In the genomic region with DNA sequence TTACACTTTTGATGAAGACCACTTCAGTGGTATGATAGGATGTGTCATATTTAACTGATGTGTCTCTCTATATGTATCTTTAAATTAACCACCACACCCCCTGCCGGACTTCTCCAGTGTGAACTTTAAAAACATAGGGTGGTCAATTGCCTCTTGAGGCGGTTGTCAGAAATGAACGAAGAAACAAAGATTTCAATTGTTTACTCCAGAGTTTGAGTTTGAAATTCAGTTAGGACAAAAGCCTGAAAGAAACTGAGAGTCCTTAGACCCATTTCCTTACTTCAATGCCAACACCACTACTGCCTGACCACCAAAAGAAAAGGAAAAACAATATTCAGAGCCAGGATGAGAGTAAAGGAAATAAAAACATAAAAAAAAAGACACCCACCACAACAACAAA, we compare ENCODE assay signal across 2 cellular contexts.
TF ChIP-seq lines count a peak whose summit lies in the region.

No MANE protein-coding gene starts in this region.

TF ChIP-seq in GM23338, 12 proteins besides CTCF, POLR2A, EP300 and RAD21:
- TF ChIP-seq, protein P1, sequence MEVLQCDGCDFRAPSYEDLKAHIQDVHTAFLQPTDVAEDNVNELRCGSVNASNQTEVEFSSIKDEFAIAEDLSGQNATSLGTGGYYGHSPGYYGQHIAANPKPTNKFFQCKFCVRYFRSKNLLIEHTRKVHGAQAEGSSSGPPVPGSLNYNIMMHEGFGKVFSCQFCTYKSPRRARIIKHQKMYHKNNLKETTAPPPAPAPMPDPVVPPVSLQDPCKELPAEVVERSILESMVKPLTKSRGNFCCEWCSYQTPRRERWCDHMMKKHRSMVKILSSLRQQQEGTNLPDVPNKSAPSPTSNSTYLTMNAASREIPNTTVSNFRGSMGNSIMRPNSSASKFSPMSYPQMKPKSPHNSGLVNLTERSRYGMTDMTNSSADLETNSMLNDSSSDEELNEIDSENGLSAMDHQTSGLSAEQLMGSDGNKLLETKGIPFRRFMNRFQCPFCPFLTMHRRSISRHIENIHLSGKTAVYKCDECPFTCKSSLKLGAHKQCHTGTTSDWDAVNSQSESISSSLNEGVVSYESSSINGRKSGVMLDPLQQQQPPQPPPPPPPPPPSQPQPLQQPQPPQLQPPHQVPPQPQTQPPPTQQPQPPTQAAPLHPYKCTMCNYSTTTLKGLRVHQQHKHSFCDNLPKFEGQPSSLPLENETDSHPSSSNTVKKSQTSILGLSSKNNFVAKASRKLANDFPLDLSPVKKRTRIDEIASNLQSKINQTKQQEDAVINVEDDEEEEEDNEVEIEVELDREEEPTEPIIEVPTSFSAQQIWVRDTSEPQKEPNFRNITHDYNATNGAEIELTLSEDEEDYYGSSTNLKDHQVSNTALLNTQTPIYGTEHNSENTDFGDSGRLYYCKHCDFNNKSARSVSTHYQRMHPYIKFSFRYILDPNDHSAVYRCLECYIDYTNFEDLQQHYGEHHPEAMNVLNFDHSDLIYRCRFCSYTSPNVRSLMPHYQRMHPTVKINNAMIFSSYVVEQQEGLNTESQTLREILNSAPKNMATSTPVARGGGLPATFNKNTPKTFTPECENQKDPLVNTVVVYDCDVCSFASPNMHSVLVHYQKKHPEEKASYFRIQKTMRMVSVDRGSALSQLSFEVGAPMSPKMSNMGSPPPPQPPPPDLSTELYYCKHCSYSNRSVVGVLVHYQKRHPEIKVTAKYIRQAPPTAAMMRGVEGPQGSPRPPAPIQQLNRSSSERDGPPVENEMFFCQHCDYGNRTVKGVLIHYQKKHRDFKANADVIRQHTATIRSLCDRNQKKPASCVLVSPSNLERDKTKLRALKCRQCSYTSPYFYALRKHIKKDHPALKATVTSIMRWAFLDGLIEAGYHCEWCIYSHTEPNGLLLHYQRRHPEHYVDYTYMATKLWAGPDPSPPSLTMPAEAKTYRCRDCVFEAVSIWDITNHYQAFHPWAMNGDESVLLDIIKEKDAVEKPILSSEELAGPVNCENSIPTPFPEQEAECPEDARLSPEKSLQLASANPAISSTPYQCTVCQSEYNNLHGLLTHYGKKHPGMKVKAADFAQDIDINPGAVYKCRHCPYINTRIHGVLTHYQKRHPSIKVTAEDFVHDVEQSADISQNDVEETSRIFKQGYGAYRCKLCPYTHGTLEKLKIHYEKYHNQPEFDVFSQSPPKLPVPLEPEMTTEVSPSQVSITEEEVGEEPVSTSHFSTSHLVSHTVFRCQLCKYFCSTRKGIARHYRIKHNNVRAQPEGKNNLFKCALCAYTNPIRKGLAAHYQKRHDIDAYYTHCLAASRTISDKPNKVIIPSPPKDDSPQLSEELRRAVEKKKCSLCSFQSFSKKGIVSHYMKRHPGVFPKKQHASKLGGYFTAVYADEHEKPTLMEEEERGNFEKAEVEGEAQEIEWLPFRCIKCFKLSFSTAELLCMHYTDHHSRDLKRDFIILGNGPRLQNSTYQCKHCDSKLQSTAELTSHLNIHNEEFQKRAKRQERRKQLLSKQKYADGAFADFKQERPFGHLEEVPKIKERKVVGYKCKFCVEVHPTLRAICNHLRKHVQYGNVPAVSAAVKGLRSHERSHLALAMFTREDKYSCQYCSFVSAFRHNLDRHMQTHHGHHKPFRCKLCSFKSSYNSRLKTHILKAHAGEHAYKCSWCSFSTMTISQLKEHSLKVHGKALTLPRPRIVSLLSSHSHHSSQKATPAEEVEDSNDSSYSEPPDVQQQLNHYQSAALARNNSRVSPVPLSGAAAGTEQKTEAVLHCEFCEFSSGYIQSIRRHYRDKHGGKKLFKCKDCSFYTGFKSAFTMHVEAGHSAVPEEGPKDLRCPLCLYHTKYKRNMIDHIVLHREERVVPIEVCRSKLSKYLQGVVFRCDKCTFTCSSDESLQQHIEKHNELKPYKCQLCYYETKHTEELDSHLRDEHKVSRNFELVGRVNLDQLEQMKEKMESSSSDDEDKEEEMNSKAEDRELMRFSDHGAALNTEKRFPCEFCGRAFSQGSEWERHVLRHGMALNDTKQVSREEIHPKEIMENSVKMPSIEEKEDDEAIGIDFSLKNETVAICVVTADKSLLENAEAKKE (CRISPR knock-in tag; IDR thresholded peaks at IDR 0.05): no peak
- no peak for TF ChIP-seq ZNF331 (CRISPR knock-in tag; IDR thresholded peaks at IDR 0.05; ENCODE audit: low read depth)
- no peak for TF ChIP-seq EZH2 (IDR thresholded peaks at IDR 0.05; ENCODE audit: low read depth, unreplicated experiment)

TF ChIP-seq in IMR-90, 13 proteins besides CTCF, POLR2A, EP300 and RAD21:
- TF ChIP-seq, protein P2, sequence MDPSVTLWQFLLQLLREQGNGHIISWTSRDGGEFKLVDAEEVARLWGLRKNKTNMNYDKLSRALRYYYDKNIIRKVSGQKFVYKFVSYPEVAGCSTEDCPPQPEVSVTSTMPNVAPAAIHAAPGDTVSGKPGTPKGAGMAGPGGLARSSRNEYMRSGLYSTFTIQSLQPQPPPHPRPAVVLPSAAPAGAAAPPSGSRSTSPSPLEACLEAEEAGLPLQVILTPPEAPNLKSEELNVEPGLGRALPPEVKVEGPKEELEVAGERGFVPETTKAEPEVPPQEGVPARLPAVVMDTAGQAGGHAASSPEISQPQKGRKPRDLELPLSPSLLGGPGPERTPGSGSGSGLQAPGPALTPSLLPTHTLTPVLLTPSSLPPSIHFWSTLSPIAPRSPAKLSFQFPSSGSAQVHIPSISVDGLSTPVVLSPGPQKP (IDR thresholded peaks at IDR 0.05; ENCODE audit: borderline replicate concordance, low read depth, low read length): no peak
- TF ChIP-seq CEBPB (IDR thresholded peaks at IDR 0.05; ENCODE audit: low read depth, low read length) (no peak), CHD1 (IDR thresholded peaks at IDR 0.05; ENCODE audit: low read depth, low read length) (no peak), MAZ (IDR thresholded peaks at IDR 0.05; ENCODE audit: borderline replicate concordance, low read depth, low read length) (no peak), SMC3 (IDR thresholded peaks at IDR 0.05; ENCODE audit: low read depth, low read length) (no peak), BHLHE40 (IDR thresholded peaks at IDR 0.05; ENCODE audit: low read depth, low read length) (no peak), MAFK (IDR thresholded peaks at IDR 0.05; ENCODE audit: low read depth, low read length) (no peak), FOS (IDR thresholded peaks at IDR 0.05; ENCODE audit: low read depth, low read length) (no peak), MXI1 (IDR thresholded peaks at IDR 0.05; ENCODE audit: borderline replicate concordance, low read depth, low read length) (no peak), RCOR1 (IDR thresholded peaks at IDR 0.05; ENCODE audit: insufficient replicate concordance, low read length) (no peak), NFE2L2 (IDR thresholded peaks at IDR 0.05; ENCODE audit: low read depth, low read length) (no peak)
- TF ChIP-seq, protein P3, sequence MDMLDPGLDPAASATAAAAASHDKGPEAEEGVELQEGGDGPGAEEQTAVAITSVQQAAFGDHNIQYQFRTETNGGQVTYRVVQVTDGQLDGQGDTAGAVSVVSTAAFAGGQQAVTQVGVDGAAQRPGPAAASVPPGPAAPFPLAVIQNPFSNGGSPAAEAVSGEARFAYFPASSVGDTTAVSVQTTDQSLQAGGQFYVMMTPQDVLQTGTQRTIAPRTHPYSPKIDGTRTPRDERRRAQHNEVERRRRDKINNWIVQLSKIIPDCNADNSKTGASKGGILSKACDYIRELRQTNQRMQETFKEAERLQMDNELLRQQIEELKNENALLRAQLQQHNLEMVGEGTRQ (IDR thresholded peaks at IDR 0.05; ENCODE audit: low read depth, low read length): no peak
